ENCODE assay signal across 6 cellular contexts in genomic region chr13:54174001-54174400, GRCh38.
"Had no signal": no experiment of that assay in that cellular context is flagged by ENCODE, and none has a peak within 500 bp of the region (broad histone marks: within the 10 kb centered on the region; RNA-seq: fewer than 3 reads in every experiment).

No MANE protein-coding gene starts in this region.

- DNase-seq: IMR-90, KBM-7, KG1 had no signal

- H3K4me3 ChIP-seq: K562 had no signal

- H3K27ac ChIP-seq: HL-60 had no signal

- ATAC-seq: HepG2, K562 had no signal
